Comparison of ENCODE assay signal across 8 cellular contexts in genomic region chr19:8654591-8655339, GRCh38. TPM values are rescaled to one million over a fixed set of nuclear protein-coding genes. Genes with fewer than 3 reads are reported as not detected.
DNase-seq lines count a peak whose midpoint lies in the region; ATAC-seq, FAIRE-seq and TF ChIP-seq lines count a peak whose summit lies in the region.

No MANE protein-coding gene starts in this region.

- no peaks in the 10 kb centered on the region for H3F3A ChIP-seq in SU-DHL-6 (ENCODE audit: insufficient read depth)

- H3K36me3 ChIP-seq in SU-DHL-6 (ENCODE audit: low read length) (no peaks in the 10 kb centered on the region), skeletal muscle satellite cell (ENCODE audit: insufficient read depth, low read length) (no peaks in the 10 kb centered on the region)

- no peaks in the 10 kb centered on the region for H3K4me1 ChIP-seq in skeletal muscle satellite cell (ENCODE audit: control insufficient read depth, insufficient read depth, low read length)

- H3K4me3 ChIP-seq in SU-DHL-6 (ENCODE audit: insufficient read depth, low read length, poor library complexity, severe bottlenecking), result no peak overlapping the region
- H3K4me3 ChIP-seq in skeletal muscle satellite cell (ENCODE audit: low read length), result peak overlapping the region; percentile 36

- peak; percentile 44 to 74 (median 63) for DNase-seq in CD4-positive, alpha-beta T cell
- DNase-seq in HTR-8/SVneo (ENCODE audit: insufficient read length, low spot score), result peak; percentile 82
- peak; percentile 53 for DNase-seq in left cardiac atrium

- no peak overlapping the region for H3K27ac Mint-ChIP-seq in CD4-positive, alpha-beta T cell
- no peak overlapping the region for H3K27ac Mint-ChIP-seq in activated naive CD4-positive, alpha-beta T cell treated with anti-CD3 and anti-CD28 coated beads, Interleukin-2, amount 50 U/mL, for 24 hours

- H3K9me3 Mint-ChIP-seq in CD4-positive, alpha-beta T cell, result no peaks in the 10 kb centered on the region
- no peaks in the 10 kb centered on the region for H3K9me3 Mint-ChIP-seq in activated naive CD4-positive, alpha-beta T cell treated with anti-CD3 and anti-CD28 coated beads, Interleukin-2, amount 50 U/mL, for 24 hours

- POLR2A ChIA-PET in CD4-positive, alpha-beta T cell (lab: Charles Lee), result interaction anchor here (1.2 to 2.1 kb wide), 2 partner anchors 9 to 39 kb away, joined by 4 to 10 read pairs; no protein-coding TSS in a partner anchor

- no peak overlapping the region for H3K27ac ChIP-seq in CD4-positive, alpha-beta T cell (ENCODE audit: low read depth, low read length)
- H3K27ac ChIP-seq in SU-DHL-6 (ENCODE audit: low read depth, low read length), result no peak overlapping the region

- no peaks in the 10 kb centered on the region for H4K20me1 ChIP-seq in SU-DHL-6 (ENCODE audit: low read depth, low read length)

- no peaks in the 10 kb centered on the region for H3K27me3 Mint-ChIP-seq in CD4-positive, alpha-beta T cell
- H3K27me3 Mint-ChIP-seq in activated naive CD4-positive, alpha-beta T cell treated with anti-CD3 and anti-CD28 coated beads, Interleukin-2, amount 50 U/mL, for 24 hours, result no peaks in the 10 kb centered on the region

- H3K9ac ChIP-seq in SU-DHL-6 (ENCODE audit: low read length) (no peak overlapping the region), skeletal muscle satellite cell (ENCODE audit: low read depth, low read length) (no peak overlapping the region)

- H3K9me3 ChIP-seq in CD4-positive, alpha-beta T cell (ENCODE audit: control insufficient read depth, low read length), result no peaks in the 10 kb centered on the region
- H3K9me3 ChIP-seq in SU-DHL-6 (ENCODE audit: insufficient read depth, low read length) (no peaks in the 10 kb centered on the region), skeletal muscle satellite cell (replicated peaks; ENCODE audit: low read length) (no peaks in the 10 kb centered on the region)

- H3K4me3 Mint-ChIP-seq in CD4-positive, alpha-beta T cell, result peak overlapping the region; percentile 58
- peak overlapping the region; percentile 70 for H3K4me3 Mint-ChIP-seq in activated naive CD4-positive, alpha-beta T cell treated with anti-CD3 and anti-CD28 coated beads, Interleukin-2, amount 50 U/mL, for 24 hours

- H3K79me2 ChIP-seq in SU-DHL-6 (ENCODE audit: insufficient read depth, low read length), result no peaks in the 10 kb centered on the region

- no peaks in the 10 kb centered on the region for H3K36me3 Mint-ChIP-seq in CD4-positive, alpha-beta T cell (ENCODE audit: low read depth)
- no peaks in the 10 kb centered on the region for H3K36me3 Mint-ChIP-seq in activated naive CD4-positive, alpha-beta T cell treated with anti-CD3 and anti-CD28 coated beads, Interleukin-2, amount 50 U/mL, for 24 hours

- FAIRE-seq in HTR-8/SVneo (lab: Jason Lieb, UNC), result peak; percentile 80

- CTCF ChIA-PET in CD4-positive, alpha-beta T cell (lab: Charles Lee), result interaction anchor here (0.7 to 3.9 kb wide), 4 partner anchors 13 to 40 kb away, joined by 3 to 25 read pairs (median 4); no protein-coding TSS in a partner anchor

- TF ChIP-seq CTCF in CD4-positive, alpha-beta T cell (IDR thresholded peaks at IDR 0.05), result peak; percentile 99
- peak; percentile 66 for TF ChIP-seq CTCF in SU-DHL-6 (IDR thresholded peaks at IDR 0.05; ENCODE audit: insufficient read depth, low read length, poor library complexity, severe bottlenecking)

- H2AFZ ChIP-seq in SU-DHL-6 (ENCODE audit: low read depth, low read length, severe bottlenecking), result no peak overlapping the region

- intact Hi-C loops in CD4-positive, alpha-beta T cell (cut with DNase I, micrococcal nuclease), result loop anchor here (1.0 to 10.0 kb wide), 3 partner anchors 40 to 426 kb away; no protein-coding TSS in a partner anchor
- intact Hi-C loops in left cardiac atrium (cut with DNase I), result loop anchor here (2.0 to 5.0 kb wide), 2 partner anchors 423 to 426 kb away; no protein-coding TSS in a partner anchor

- peak; percentile 87 for ATAC-seq in CD4-positive, alpha-beta T cell (ENCODE audit: poor library complexity)
- ATAC-seq in left cardiac atrium, result peak; percentile 61 to 73
- no peak for ATAC-seq in GM18858 (IDR thresholded peaks at IDR 0.05; ENCODE audit: unreplicated experiment)
- ATAC-seq in HG03442 (IDR thresholded peaks at IDR 0.05; ENCODE audit: unreplicated experiment), result no peak

- H3K4me1 Mint-ChIP-seq in CD4-positive, alpha-beta T cell (ENCODE audit: low read depth), result peaks cover 13% of the 10 kb centered on the region
- peaks cover 14% of the 10 kb centered on the region for H3K4me1 Mint-ChIP-seq in activated naive CD4-positive, alpha-beta T cell treated with anti-CD3 and anti-CD28 coated beads, Interleukin-2, amount 50 U/mL, for 24 hours

- H3K9me2 ChIP-seq in SU-DHL-6 (replicated peaks; ENCODE audit: insufficient read depth, low read length), result no peaks in the 10 kb centered on the region

- peak overlapping the region; percentile 30 for H3K4me2 ChIP-seq in SU-DHL-6 (ENCODE audit: low read depth, low read length, poor library complexity, severe bottlenecking)
- peak overlapping the region; percentile 60 for H3K4me2 ChIP-seq in skeletal muscle satellite cell (ENCODE audit: low read length)

- H3K27me3 ChIP-seq in CD4-positive, alpha-beta T cell (ENCODE audit: control insufficient read depth, insufficient read depth, low read length), result no peaks in the 10 kb centered on the region
- H3K27me3 ChIP-seq in SU-DHL-6 (ENCODE audit: low read length) (no peaks in the 10 kb centered on the region), skeletal muscle satellite cell (ENCODE audit: control insufficient read depth, insufficient read depth, low read length) (peaks cover 3% of the 10 kb centered on the region)

RNA-seq across cellular contexts. Expression of gene NFILZ, which starts 24.3 kb away (rescaled TPM):
- not detected for total RNA-seq in CD4-positive, alpha-beta T cell
- not detected for total RNA-seq in left cardiac atrium
- total RNA-seq in skeletal muscle satellite cell (2012; rRNA removed), result not detected in 2 replicates

RNA-seq across cellular contexts. Expression of gene ACTL9, which starts 43.8 kb away (rescaled TPM):
- not detected for total RNA-seq in CD4-positive, alpha-beta T cell
- not detected for total RNA-seq in left cardiac atrium
- total RNA-seq in skeletal muscle satellite cell (2012; rRNA removed), result not detected in 2 replicates

RNA-seq across cellular contexts. Expression of gene ADAMTS10, which starts 44.2 kb away (rescaled TPM):
- total RNA-seq in CD4-positive, alpha-beta T cell, result 10 to 100 TPM; 67.5 to 72.9 TPM
- total RNA-seq in left cardiac atrium, result 10 to 100 TPM; 10.8 to 12.4 TPM
- 1.3 and 3.1 TPM in 2 replicates for total RNA-seq in skeletal muscle satellite cell (2012; rRNA removed)

Comparison
In these comparisons a context has a peak if more than half of its experiments do, and no peak if none do; other contexts are left out.
1. ATAC-seq: peak in CD4-positive, alpha-beta T cell (single experiment) and left cardiac atrium (2 of 2); none in GM18858 (single experiment) and HG03442 (single experiment).
2. RNA of gene ADAMTS10, which starts 44.2 kb away (total RNA-seq): 67.5 to 72.9 TPM in CD4-positive, alpha-beta T cell; 10.8 to 12.4 TPM in left cardiac atrium; every median in the first group is over 4 times any median in the second.
3. Peak in every context shown above with its lines, with median percentiles within 50 percentile points of each other: DNase-seq.